In genomic region chr4:78291277-78291676, GRCh38 we compare ENCODE assay signal across 31 cellular contexts.
"Had no signal": no experiment of that assay in that cellular context is flagged by ENCODE, and none has a peak within 500 bp of the region (broad histone marks: within the 10 kb centered on the region; RNA-seq: fewer than 3 reads in every experiment).

No MANE protein-coding gene starts in this region.

- DNase-seq: activated B cell treated with CpG ODN at 0.5 μM for 24 hours; activated CD4-positive, alpha-beta T cell treated with anti-CD3 and anti-CD28 coated beads for 1 hour; activated CD4-positive, alpha-beta T cell treated with anti-CD3 and anti-CD28 coated beads, Interleukin-2, amount 10 ng/mL, durations not matched to agents 24 days and 14 days; activated CD4-positive, alpha-beta T cell treated with anti-CD3 and anti-CD28 coated beads, Interleukin-2, amount 50 U/mL, for 48 hours; activated CD8-positive, alpha-beta memory T cell treated with anti-CD3 and anti-CD28 coated beads, Interleukin-2, amount 10 ng/mL, durations not matched to agents 7 days and 5 days; activated effector memory CD4-positive, alpha-beta T cell treated with anti-CD3 and anti-CD28 coated beads, Interleukin-2, amount 50 U/mL, for 16 hours; activated naive CD4-positive, alpha-beta T cell treated with Interleukin-2 at 50 U/mL for 16 hours; activated naive CD8-positive, alpha-beta T cell treated with anti-CD3 and anti-CD28 coated beads, Interleukin-2, amount 50 U/mL, for 24 hours; activated T-cell treated with anti-CD3 and anti-CD28 coated beads, Interleukin-2, amount 50 U/mL, for 24 hours; amniotic stem cell; body of pancreas; central memory CD4-positive, alpha-beta T cell; Kasumi-1; NCI-H1092; NCI-H1417; NCI-H1930; NCI-H2171 treated with DMSO at 0.1 percent for 48 hours; NCI-H226; NCI-H526; NCI-H774; OCI-M1; RPMI8226 had no signal

- H3K4me1 ChIP-seq: ascending aorta, body of pancreas had no signal

- H3K4me3 Mint-ChIP-seq: activated B cell treated with CpG ODN at 0.5 μM for 24 hours; activated CD4-positive, alpha-beta T cell treated with anti-CD3 and anti-CD28 coated beads, Interleukin-2, amount 10 ng/mL, durations not matched to agents 24 days and 14 days; activated CD8-positive, alpha-beta memory T cell treated with anti-CD3 and anti-CD28 coated beads, Interleukin-2, amount 10 ng/mL, durations not matched to agents 7 days and 5 days; activated naive CD8-positive, alpha-beta T cell treated with anti-CD3 and anti-CD28 coated beads, Interleukin-2, amount 50 U/mL, for 24 hours; activated T-cell treated with anti-CD3 and anti-CD28 coated beads, Interleukin-2, amount 50 U/mL, for 24 hours; activated T-helper 1 cell treated with anti-CD3 and anti-CD28 coated beads, Interleukin-12 subunit alpha, Interleukin-12 subunit beta, Interleukin-2, Interleukin-4 antibody, amounts not matched to agents 30 ng/mL and 10 ng/mL and 1 ng/mL, durations not matched to agents 14 hours and 24 hours and 36 hours; T-helper 1 cell treated with Interleukin-12 subunit alpha and Interleukin-12 subunit beta and Interleukin-4 antibody, amounts not matched to agents 30 μg/mL and 1 μg/mL, for 36 hours had no signal

- H3K36me3 ChIP-seq: ascending aorta had no signal

- ATAC-seq: activated CD8-positive, alpha-beta memory T cell treated with anti-CD3 and anti-CD28 coated beads, Interleukin-2, amount 10 ng/mL, durations not matched to agents 7 days and 5 days; activated naive CD4-positive, alpha-beta T cell treated with anti-CD3 and anti-CD28 coated beads, Interleukin-2, amount 50 U/mL, for 72 hours; activated naive CD8-positive, alpha-beta T cell treated with anti-CD3 and anti-CD28 coated beads, Interleukin-2, amount 50 U/mL, for 24 hours; body of pancreas; K562; Panc1; Right ventricle myocardium inferior had no signal

- H3K9me3 ChIP-seq: ascending aorta, body of pancreas had no signal

- H3K9me3 Mint-ChIP-seq: activated B cell treated with CpG ODN at 0.5 μM for 24 hours; activated CD4-positive, alpha-beta T cell treated with anti-CD3 and anti-CD28 coated beads, Interleukin-2, amount 10 ng/mL, durations not matched to agents 24 days and 14 days; activated naive CD4-positive, alpha-beta T cell treated with anti-CD3 and anti-CD28 coated beads, Interleukin-2, amount 50 U/mL, for 72 hours; activated naive CD8-positive, alpha-beta T cell treated with anti-CD3 and anti-CD28 coated beads, Interleukin-2, amount 50 U/mL, for 24 hours; activated T-cell treated with anti-CD3 and anti-CD28 coated beads, Interleukin-2, amount 50 U/mL, for 24 hours; activated T-helper 1 cell treated with anti-CD3 and anti-CD28 coated beads, Interleukin-12 subunit alpha, Interleukin-12 subunit beta, Interleukin-2, Interleukin-4 antibody, amounts not matched to agents 30 ng/mL and 10 ng/mL and 1 ng/mL, durations not matched to agents 14 hours and 24 hours and 36 hours; T-helper 1 cell treated with Interleukin-12 subunit alpha and Interleukin-12 subunit beta and Interleukin-4 antibody, amounts not matched to agents 30 μg/mL and 1 μg/mL, for 36 hours had no signal

- H3K27ac Mint-ChIP-seq: activated B cell treated with CpG ODN at 0.5 μM for 24 hours; activated CD4-positive, alpha-beta T cell treated with anti-CD3 and anti-CD28 coated beads, Interleukin-2, amount 10 ng/mL, durations not matched to agents 24 days and 14 days; activated CD8-positive, alpha-beta memory T cell treated with anti-CD3 and anti-CD28 coated beads, Interleukin-2, amount 10 ng/mL, durations not matched to agents 7 days and 5 days; activated naive CD4-positive, alpha-beta T cell treated with anti-CD3 and anti-CD28 coated beads, Interleukin-2, amount 50 U/mL, for 72 hours; activated naive CD8-positive, alpha-beta T cell treated with anti-CD3 and anti-CD28 coated beads, Interleukin-2, amount 50 U/mL, for 24 hours; activated T-cell treated with anti-CD3 and anti-CD28 coated beads, Interleukin-2, amount 50 U/mL, for 24 hours; activated T-helper 1 cell treated with anti-CD3 and anti-CD28 coated beads, Interleukin-12 subunit alpha, Interleukin-12 subunit beta, Interleukin-2, Interleukin-4 antibody, amounts not matched to agents 30 ng/mL and 10 ng/mL and 1 ng/mL, durations not matched to agents 14 hours and 24 hours and 36 hours; T-helper 1 cell treated with Interleukin-12 subunit alpha and Interleukin-12 subunit beta and Interleukin-4 antibody, amounts not matched to agents 30 μg/mL and 1 μg/mL, for 36 hours had no signal

- H3K4me3 ChIP-seq: ascending aorta, body of pancreas, K562, SK-N-MC had no signal

- H3K4me1 Mint-ChIP-seq: activated B cell treated with CpG ODN at 0.5 μM for 24 hours; activated CD4-positive, alpha-beta T cell treated with anti-CD3 and anti-CD28 coated beads, Interleukin-2, amount 10 ng/mL, durations not matched to agents 24 days and 14 days; activated CD8-positive, alpha-beta memory T cell treated with anti-CD3 and anti-CD28 coated beads, Interleukin-2, amount 10 ng/mL, durations not matched to agents 7 days and 5 days; activated naive CD8-positive, alpha-beta T cell treated with anti-CD3 and anti-CD28 coated beads, Interleukin-2, amount 50 U/mL, for 24 hours had no signal

- H3K27ac ChIP-seq: ascending aorta, body of pancreas, SK-N-MC had no signal

- FAIRE-seq: bronchial epithelial cell, K562 had no signal

- H3K27me3 ChIP-seq: ascending aorta, body of pancreas had no signal

- H3K36me3 Mint-ChIP-seq: activated CD8-positive, alpha-beta memory T cell treated with anti-CD3 and anti-CD28 coated beads, Interleukin-2, amount 10 ng/mL, durations not matched to agents 7 days and 5 days; activated naive CD4-positive, alpha-beta T cell treated with anti-CD3 and anti-CD28 coated beads, Interleukin-2, amount 50 U/mL, for 72 hours had no signal
